ENCODE assay signal across 28 cellular contexts in the genomic region with DNA sequence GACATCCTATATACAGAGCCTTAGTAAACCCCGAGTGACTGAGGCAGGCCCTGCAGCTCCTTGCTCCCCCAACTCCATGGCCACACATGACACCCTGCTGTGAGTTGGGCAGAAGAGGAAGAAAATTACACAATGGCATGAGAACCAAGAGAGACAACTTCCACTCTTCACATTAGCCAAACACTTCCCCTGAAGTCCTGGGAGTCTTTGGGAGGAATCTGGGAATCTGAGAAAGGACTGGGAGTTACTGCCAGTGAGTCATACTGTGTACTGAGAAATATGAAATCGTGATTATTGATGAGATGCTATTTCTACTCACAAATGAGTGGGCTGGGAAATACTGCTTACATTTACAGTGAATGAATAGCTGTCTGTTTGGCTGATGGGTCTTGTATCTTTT.
"Had no signal": no experiment of that assay in that cellular context is flagged by ENCODE, and none has a peak within 500 bp of the region (broad histone marks: within the 10 kb centered on the region; RNA-seq: fewer than 3 reads in every experiment).

No MANE protein-coding gene starts in this region.

- H2AFZ ChIP-seq: hepatocyte had no signal

- H3K27me3 ChIP-seq: hepatocyte, left lung, neutrophil, pancreas, right atrium auricular region, tibial artery had no signal

- H3K27me3 Mint-ChIP-seq: activated CD4-positive, alpha-beta memory T cell treated with anti-CD3 and anti-CD28 coated beads, Interleukin-2, amount 10 ng/mL, durations not matched to agents 7 days and 5 days; activated naive CD4-positive, alpha-beta T cell treated with anti-CD3 and anti-CD28 coated beads, Interleukin-2, amount 50 U/mL, for 24 hours; stimulated activated naive CD8-positive, alpha-beta T cell treated with anti-CD3 and anti-CD28 coated beads, Interleukin-15, amount 100 ng/mL, for 72 hours had no signal

- H3K4me1 ChIP-seq: left lung, psoas muscle, right atrium auricular region, tibial artery had no signal

- H3K9me3 Mint-ChIP-seq: activated CD4-positive, alpha-beta memory T cell treated with anti-CD3 and anti-CD28 coated beads, Interleukin-2, amount 10 ng/mL, durations not matched to agents 7 days and 5 days; activated CD4-positive, alpha-beta T cell treated with anti-CD3 and anti-CD28 coated beads, Interleukin-2, amount 10 ng/mL, durations not matched to agents 24 days and 14 days; activated naive CD4-positive, alpha-beta T cell treated with anti-CD3 and anti-CD28 coated beads, Interleukin-2, amount 50 U/mL, for 24 hours; brain; immature natural killer cell; mesothelial cell of epicardium; natural killer cell treated with Interleukin-12 subunit alpha and Interleukin-12 subunit beta and Interleukin-15 and Interleukin-18, amount 100 ng/mL, for 72 hours; stimulated activated effector memory CD8-positive, alpha-beta T cell treated with anti-CD3 and anti-CD28 coated beads, Interleukin-12 subunit alpha, Interleukin-12 subunit beta, amount 100 ng/mL, for 72 hours; stimulated activated naive CD8-positive, alpha-beta T cell treated with anti-CD3 and anti-CD28 coated beads, Interleukin-15, amount 100 ng/mL, for 72 hours had no signal

- H3K27ac Mint-ChIP-seq: activated CD4-positive, alpha-beta memory T cell treated with anti-CD3 and anti-CD28 coated beads, Interleukin-2, amount 10 ng/mL, durations not matched to agents 7 days and 5 days; activated CD4-positive, alpha-beta T cell treated with anti-CD3 and anti-CD28 coated beads, Interleukin-2, amount 10 ng/mL, durations not matched to agents 24 days and 14 days; activated naive CD4-positive, alpha-beta T cell treated with anti-CD3 and anti-CD28 coated beads, Interleukin-2, amount 50 U/mL, for 24 hours; activated T-helper 1 cell treated with anti-CD3 and anti-CD28 coated beads, Interleukin-12 subunit alpha, Interleukin-12 subunit beta, Interleukin-2, Interleukin-4 antibody, amounts not matched to agents 30 ng/mL and 10 ng/mL and 1 ng/mL, durations not matched to agents 14 hours and 24 hours and 36 hours; immature natural killer cell; mesothelial cell of epicardium; natural killer cell treated with Interleukin-12 subunit alpha and Interleukin-12 subunit beta and Interleukin-15 and Interleukin-18, amount 100 ng/mL, for 72 hours; stimulated activated effector memory CD8-positive, alpha-beta T cell treated with anti-CD3 and anti-CD28 coated beads, Interleukin-12 subunit alpha, Interleukin-12 subunit beta, amount 100 ng/mL, for 72 hours; stimulated activated naive CD8-positive, alpha-beta T cell treated with anti-CD3 and anti-CD28 coated beads, Interleukin-15, amount 100 ng/mL, for 72 hours had no signal

- H3K27ac ChIP-seq: hepatocyte, left lung, neutrophil, pancreas, psoas muscle, right atrium auricular region, tibial artery, VCaP had no signal

- H3K79me2 ChIP-seq: hepatocyte had no signal

- H3K4me1 Mint-ChIP-seq: activated CD4-positive, alpha-beta memory T cell treated with anti-CD3 and anti-CD28 coated beads, Interleukin-2, amount 10 ng/mL, durations not matched to agents 7 days and 5 days; activated naive CD4-positive, alpha-beta T cell treated with anti-CD3 and anti-CD28 coated beads, Interleukin-2, amount 50 U/mL, for 24 hours; immature natural killer cell; stimulated activated effector memory CD8-positive, alpha-beta T cell treated with anti-CD3 and anti-CD28 coated beads, Interleukin-12 subunit alpha, Interleukin-12 subunit beta, amount 100 ng/mL, for 72 hours had no signal

- H3K9me3 ChIP-seq: left lung, neutrophil, pancreas, psoas muscle, right atrium auricular region, tibial artery had no signal

- H3K36me3 Mint-ChIP-seq: activated naive CD4-positive, alpha-beta T cell treated with anti-CD3 and anti-CD28 coated beads, Interleukin-2, amount 50 U/mL, for 24 hours; brain; mesothelial cell of epicardium; natural killer cell treated with Interleukin-12 subunit alpha and Interleukin-12 subunit beta and Interleukin-15 and Interleukin-18, amount 100 ng/mL, for 72 hours; stimulated activated effector memory CD8-positive, alpha-beta T cell treated with anti-CD3 and anti-CD28 coated beads, Interleukin-12 subunit alpha, Interleukin-12 subunit beta, amount 100 ng/mL, for 72 hours had no signal

- ATAC-seq: activated CD4-positive, CD25-positive, alpha-beta regulatory T cell treated with anti-CD3 and anti-CD28 coated beads, Interleukin-2, amount 50 U/mL, for 24 hours; left lung; natural killer cell treated with Interleukin-12 subunit alpha and Interleukin-12 subunit beta and Interleukin-15 and Interleukin-18, amount 100 ng/mL, for 72 hours; pancreas; psoas muscle; stimulated activated effector memory CD8-positive, alpha-beta T cell treated with anti-CD3 and anti-CD28 coated beads, Interleukin-12 subunit alpha, Interleukin-12 subunit beta, amount 100 ng/mL, for 72 hours; stimulated activated naive CD8-positive, alpha-beta T cell treated with anti-CD3 and anti-CD28 coated beads, Interleukin-15, amount 100 ng/mL, for 72 hours had no signal

- H3K36me3 ChIP-seq: left lung, neutrophil, pancreas, right atrium auricular region, tibial artery had no signal

- DNase-seq: activated CD4-positive, alpha-beta memory T cell treated with anti-CD3 and anti-CD28 coated beads, Interleukin-2, amount 10 ng/mL, durations not matched to agents 7 days and 5 days; activated CD4-positive, alpha-beta T cell treated with anti-CD3 and anti-CD28 coated beads, Interleukin-2, amount 10 ng/mL, durations not matched to agents 24 days and 14 days; activated gamma-delta T cell treated with Interleukin-2 at 50 U/mL for 16 hours; activated T-cell treated with anti-CD3 and anti-CD28 coated beads for 4 hours; aorta; dermis blood vessel endothelial cell; effector CD8-positive, alpha-beta T cell; erythroblast; glutamatergic neuron; immature natural killer cell; left lung; pancreas; psoas muscle; stimulated activated CD4-positive, alpha-beta T cell treated with anti-CD3 and anti-CD28 coated beads, Interleukin-12 subunit alpha, Interleukin-12 subunit beta, amount 100 ng/mL, for 4 hours; stimulated activated naive CD8-positive, alpha-beta T cell treated with anti-CD3 and anti-CD28 coated beads, Interleukin-15, amount 100 ng/mL, for 72 hours; T-helper 2 cell; tibial artery had no signal

- H3K4me2 ChIP-seq: hepatocyte had no signal

- H3K4me3 ChIP-seq: hepatocyte, left lung, pancreas, psoas muscle, right atrium auricular region, tibial artery had no signal

- H3K4me3 Mint-ChIP-seq: activated CD4-positive, alpha-beta memory T cell treated with anti-CD3 and anti-CD28 coated beads, Interleukin-2, amount 10 ng/mL, durations not matched to agents 7 days and 5 days; activated CD4-positive, alpha-beta T cell treated with anti-CD3 and anti-CD28 coated beads, Interleukin-2, amount 10 ng/mL, durations not matched to agents 24 days and 14 days; activated naive CD4-positive, alpha-beta T cell treated with anti-CD3 and anti-CD28 coated beads, Interleukin-2, amount 50 U/mL, for 24 hours; activated T-helper 1 cell treated with anti-CD3 and anti-CD28 coated beads, Interleukin-12 subunit alpha, Interleukin-12 subunit beta, Interleukin-2, Interleukin-4 antibody, amounts not matched to agents 30 ng/mL and 10 ng/mL and 1 ng/mL, durations not matched to agents 14 hours and 24 hours and 36 hours; brain; immature natural killer cell; mesothelial cell of epicardium; natural killer cell treated with Interleukin-12 subunit alpha and Interleukin-12 subunit beta and Interleukin-15 and Interleukin-18, amount 100 ng/mL, for 72 hours; stimulated activated effector memory CD8-positive, alpha-beta T cell treated with anti-CD3 and anti-CD28 coated beads, Interleukin-12 subunit alpha, Interleukin-12 subunit beta, amount 100 ng/mL, for 72 hours; stimulated activated naive CD8-positive, alpha-beta T cell treated with anti-CD3 and anti-CD28 coated beads, Interleukin-15, amount 100 ng/mL, for 72 hours had no signal
